In genomic region chr2:121650554-121650930, GRCh38 we compare ENCODE assay signal across 1 cellular context.
TF ChIP-seq lines count a peak whose summit lies in the region.

No MANE protein-coding gene starts in this region.

TF ChIP-seq in GM23338, 12 proteins besides CTCF, POLR2A, EP300 and RAD21 (continued from another document):
- TF ChIP-seq ZNF462 (CRISPR knock-in tag; IDR thresholded peaks at IDR 0.05) (no peak), ETS1 (IDR thresholded peaks at IDR 0.05) (no peak), ZNF114 (CRISPR knock-in tag; IDR thresholded peaks at IDR 0.05) (no peak), STAT1 (IDR thresholded peaks at IDR 0.05; ENCODE audit: unreplicated experiment) (no peak), ZNF331 (CRISPR knock-in tag; IDR thresholded peaks at IDR 0.05; ENCODE audit: low read depth) (no peak), EZH2 (IDR thresholded peaks at IDR 0.05; ENCODE audit: low read depth, unreplicated experiment) (no peak)
